ENCODE assay signal across 16 cellular contexts in genomic region chr19:48560095-48560530, GRCh38. TPM values are rescaled to one million over a fixed set of nuclear protein-coding genes. Genes with fewer than 3 reads are reported as not detected.
DNase-seq lines count a peak whose midpoint lies in the region; ATAC-seq, FAIRE-seq and TF ChIP-seq lines count a peak whose summit lies in the region.
"Had no signal": no experiment of that assay in that cellular context is flagged by ENCODE, and none has a peak within 500 bp of the region (broad histone marks: within the 10 kb centered on the region; RNA-seq: fewer than 3 reads in every experiment).

No MANE protein-coding gene starts in this region.

- WGBS in A549 (ENCODE audit: missing lambda C conversion rate) = 85% methylated on average over 6 of the region's 6 CpGs

- no peak overlapping the region for H3K4me3 ChIP-seq in A549
- no peak overlapping the region for H3K4me3 ChIP-seq in NB4 (ENCODE audit: low read depth, low read length)
- H3K4me3 ChIP-seq in choroid plexus epithelial cell (ENCODE audit: low read depth, low read length) = no peak overlapping the region
- H3K4me3 ChIP-seq: adrenal gland, cardiac muscle cell, ovary had no signal

- H3K4me2 ChIP-seq in A549 = no peak overlapping the region

- no peak overlapping the region for H3K27ac Mint-ChIP-seq in T-helper 2 cell treated with Interferon-gamma antibody and Interleukin-4, amounts not matched to agents 5 μg/mL and 100 μg/mL, for 36 hours
- H3K27ac Mint-ChIP-seq: activated T-helper 1 cell treated with anti-CD3 and anti-CD28 coated beads, Interleukin-12 subunit alpha, Interleukin-12 subunit beta, Interleukin-2, Interleukin-4 antibody, amounts not matched to agents 30 ng/mL and 10 ng/mL and 1 ng/mL, durations not matched to agents 14 hours and 24 hours and 36 hours had no signal

- H3K9me3 Mint-ChIP-seq in T-helper 2 cell treated with Interferon-gamma antibody and Interleukin-4, amounts not matched to agents 5 μg/mL and 100 μg/mL, for 36 hours = no peaks in the 10 kb centered on the region
- H3K9me3 Mint-ChIP-seq: activated T-helper 1 cell treated with anti-CD3 and anti-CD28 coated beads, Interleukin-12 subunit alpha, Interleukin-12 subunit beta, Interleukin-2, Interleukin-4 antibody, amounts not matched to agents 30 ng/mL and 10 ng/mL and 1 ng/mL, durations not matched to agents 14 hours and 24 hours and 36 hours had no signal

- TF ChIP-seq RAD21 in A549 (conservative IDR thresholded peaks at IDR 0.05 in 1 of 2, IDR thresholded peaks at IDR 0.05 in 1 of 2) = peak; percentile 64 to 79

- no peaks in the 10 kb centered on the region for H3K4me1 Mint-ChIP-seq in T-helper 2 cell treated with Interferon-gamma antibody and Interleukin-4, amounts not matched to agents 5 μg/mL and 100 μg/mL, for 36 hours (ENCODE audit: low read depth)

- TF ChIP-seq POLR2A in A549 (IDR thresholded peaks at IDR 0.05; ENCODE audit: low read length) (no peak), NB4 (IDR thresholded peaks at IDR 0.05; ENCODE audit: extremely low read depth, insufficient read length) (no peak)

- POLR2A ChIA-PET in A549 (lab: Yijun Ruan, JAX) = interaction anchor here (2.7 kb wide), 1 partner anchor 8 kb away, joined by 17 read pairs; no protein-coding TSS in a partner anchor

- H3K4me3 Mint-ChIP-seq in T-helper 2 cell treated with Interferon-gamma antibody and Interleukin-4, amounts not matched to agents 5 μg/mL and 100 μg/mL, for 36 hours = no peak overlapping the region
- H3K4me3 Mint-ChIP-seq: activated T-helper 1 cell treated with anti-CD3 and anti-CD28 coated beads, Interleukin-12 subunit alpha, Interleukin-12 subunit beta, Interleukin-2, Interleukin-4 antibody, amounts not matched to agents 30 ng/mL and 10 ng/mL and 1 ng/mL, durations not matched to agents 14 hours and 24 hours and 36 hours had no signal

- no peaks in the 10 kb centered on the region for H3K9me3 ChIP-seq in A549
- H3K9me3 ChIP-seq: adrenal gland, ovary had no signal

- no peaks in the 10 kb centered on the region for H3K36me3 Mint-ChIP-seq in T-helper 2 cell treated with Interferon-gamma antibody and Interleukin-4, amounts not matched to agents 5 μg/mL and 100 μg/mL, for 36 hours (ENCODE audit: low read depth)

- TF ChIP-seq CTCF in A549 (IDR thresholded peaks at IDR 0.05) (peak; percentile 45), NB4 (IDR thresholded peaks at IDR 0.05; ENCODE audit: low read depth, low read length) (peak; percentile 57), choroid plexus epithelial cell (conservative IDR thresholded peaks at IDR 0.05; ENCODE audit: low read depth, low read length) (peak; percentile 16)

- FAIRE-seq in A549 (lab: Jason Lieb, UNC) = no peak

- H3K27ac ChIP-seq in A549 = peak overlapping the region; percentile 97 to 100
- H3K27ac ChIP-seq: adrenal gland, cardiac muscle cell, ovary had no signal

- H3K4me1 ChIP-seq in A549 = peaks cover 70% of the 10 kb centered on the region

- DNase-seq in A549 (ENCODE audit: low read depth in 1 of 2, low spot score in 1 of 2) (peak in 1 of 2 experiments; percentile 72), EH (ENCODE audit: low read depth) (peak; percentile 29), NB4 (ENCODE audit: low read depth) (peak; percentile 77), choroid plexus epithelial cell (ENCODE audit: low read depth) (no peak), NCI-H146 (lab: John Stamatoyannopoulos, UW) (no peak)
- DNase-seq in T-helper 2 cell treated with Interferon-gamma antibody and Interleukin-4, amounts not matched to agents 5 μg/mL and 100 μg/mL, for 36 hours (ENCODE audit: low spot score) = no peak
- DNase-seq in activated CD4-positive, alpha-beta T cell treated with anti-CD3 and anti-CD28 coated beads for 1 hour = no peak
- DNase-seq: adrenal gland; effector CD8-positive, alpha-beta T cell; left cardiac atrium; ovary; stimulated activated CD4-positive, alpha-beta T cell treated with anti-CD3 and anti-CD28 coated beads, Interleukin-4, amount 100 ng/mL, for 24 hours; stimulated activated CD8-positive, alpha-beta memory T cell treated with anti-CD3 and anti-CD28 coated beads, Interleukin-4, amount 100 ng/mL, for 48 hours had no signal

- TF ChIP-seq EP300 in A549 (IDR thresholded peaks at IDR 0.05) = no peak

- CTCF ChIA-PET in A549 (lab: Yijun Ruan, JAX) = interaction anchor here (0.6 to 14.9 kb wide), 16 partner anchors 8 to 1010 kb away, joined by 3 to 100 read pairs (median 5); no protein-coding TSS in a partner anchor

- peaks cover 5% of the 10 kb centered on the region for H3K27me3 Mint-ChIP-seq in T-helper 2 cell treated with Interferon-gamma antibody and Interleukin-4, amounts not matched to agents 5 μg/mL and 100 μg/mL, for 36 hours (ENCODE audit: low read depth)

- no peak for ATAC-seq in A549
- no peak for ATAC-seq in HG03460 (IDR thresholded peaks at IDR 0.05; ENCODE audit: unreplicated experiment)
- ATAC-seq: left cardiac atrium had no signal

TF ChIP-seq in A549, 52 proteins besides CTCF, POLR2A, EP300 and RAD21:
- TF ChIP-seq CHD4 (IDR thresholded peaks at IDR 0.05; ENCODE audit: borderline replicate concordance) (peak; percentile 88; the same call in 1 of the 2 replicates), MAFK (IDR thresholded peaks at IDR 0.05; ENCODE audit: partially characterized antibody) (peak; percentile 95), NR3C1 (IDR thresholded peaks at IDR 0.05) (no peak), JUNB (IDR thresholded peaks at IDR 0.05) (no peak), HDAC2 (IDR thresholded peaks at IDR 0.05) (peak; percentile 89), RCOR1 (IDR thresholded peaks at IDR 0.05; ENCODE audit: low read depth, low read length) (peak; percentile 87; the same call in 1 of the 2 replicates), EHMT2 (IDR thresholded peaks at IDR 0.05; ENCODE audit: low read depth) (no peak), HOXB13 (CRISPR knock-in tag; IDR thresholded peaks at IDR 0.05; ENCODE audit: low read depth) (no peak), CEBPB (IDR thresholded peaks at IDR 0.05) (no peak), CBX2 (IDR thresholded peaks at IDR 0.05; ENCODE audit: borderline replicate concordance, low read depth) (no peak), SMC3 (IDR thresholded peaks at IDR 0.05) (peak; percentile 70), KDM1A (IDR thresholded peaks at IDR 0.05; ENCODE audit: low read depth) (peak; percentile 96; the same call in 1 of the 2 replicates), JUN (IDR thresholded peaks at IDR 0.05) (peak in 1 of 2 experiments; percentile 36; a peak in 1 of 5 replicates), ESRRA (IDR thresholded peaks at IDR 0.05; ENCODE audit: borderline replicate concordance, low read length) (no peak)

RNA-seq across cellular contexts. Expression of gene SULT2B1, which starts 8.1 kb away (rescaled TPM):
- polyA plus RNA-seq in A549 (2011; rRNA removed) = 22.2 and 22.4 TPM in 2 replicates
- polyA plus RNA-seq in A549 (2012; cell fraction: cytosol; rRNA removed) = 31.5 and 41.0 TPM in 2 replicates
- polyA plus RNA-seq in A549 (2012; cell fraction: nucleus; rRNA removed) = 23.6 and 29.0 TPM in 2 replicates
- polyA plus RNA-seq in A549 (2017; fragmentation: RNase III; extraction: RNeasy Plus Mini Kit Qiagen cat#74134 plus additional on column Dnase treatment) = 30.1 to 36.5 TPM (median 34.3 TPM) in 3 replicates
- 26.5 and 28.7 TPM in 2 replicates for polyA minus RNA-seq in A549 (2011; rRNA and poly(A)+ RNA removed)

RNA-seq across cellular contexts. Expression of gene SPACA4, which starts 46.4 kb away (rescaled TPM):
- polyA plus RNA-seq in A549 (2011; rRNA removed) = 0.08 and 0.09 TPM in 2 replicates
- polyA plus RNA-seq in A549 (2012; cell fraction: cytosol; rRNA removed) = 0.08 and 0.16 TPM in 2 replicates
- 0.24 and 0.60 TPM in 2 replicates for polyA plus RNA-seq in A549 (2012; cell fraction: nucleus; rRNA removed)
- 0.12 to 0.13 TPM in 2 of 3 replicates, not detected in the other for polyA plus RNA-seq in A549 (2017; fragmentation: RNase III; extraction: RNeasy Plus Mini Kit Qiagen cat#74134 plus additional on column Dnase treatment)
- polyA minus RNA-seq in A549 (2011; rRNA and poly(A)+ RNA removed) = 0.39 TPM in 1 of 2 replicates, not detected in the other
- polyA plus RNA-seq: adrenal gland, cardiac muscle cell, ovary had no signal

RNA-seq across cellular contexts. Expression of gene LMTK3, which starts 48.5 kb away (rescaled TPM):
- polyA plus RNA-seq in A549 (2011; rRNA removed) (0.62 and 0.95 TPM in 2 replicates), A549 (2017; fragmentation: RNase III; extraction: RNeasy Plus Mini Kit Qiagen cat#74134 plus additional on column Dnase treatment) (4.6 to 6.1 TPM (median 5.6 TPM) in 3 replicates)
- 2.6 and 3.8 TPM in 2 replicates for polyA plus RNA-seq in A549 (2012; cell fraction: cytosol; rRNA removed)
- polyA plus RNA-seq in A549 (2012; cell fraction: nucleus; rRNA removed) = 9.6 and 11.7 TPM in 2 replicates
- polyA minus RNA-seq in A549 (2011; rRNA and poly(A)+ RNA removed) = 0.45 and 0.54 TPM in 2 replicates

RNA-seq across cellular contexts. Expression of gene FAM83E, which starts 54.8 kb away (rescaled TPM):
- polyA plus RNA-seq in A549 (2011; rRNA removed) (0.16 and 0.45 TPM in 2 replicates), A549 (2017; fragmentation: RNase III; extraction: RNeasy Plus Mini Kit Qiagen cat#74134 plus additional on column Dnase treatment) (0.24 to 0.45 TPM (median 0.41 TPM) in 3 replicates)
- 0.13 and 0.25 TPM in 2 replicates for polyA plus RNA-seq in A549 (2012; cell fraction: cytosol; rRNA removed)
- 0.29 and 0.73 TPM in 2 replicates for polyA plus RNA-seq in A549 (2012; cell fraction: nucleus; rRNA removed)
- polyA minus RNA-seq in A549 (2011; rRNA and poly(A)+ RNA removed) = 0.45 and 0.73 TPM in 2 replicates
- polyA plus RNA-seq: cardiac muscle cell had no signal

RNA-seq across cellular contexts. Expression of gene RPL18, which starts 58.9 kb away (rescaled TPM):
- polyA plus RNA-seq in A549 (2011; rRNA removed) = 1,390 and 1,780 TPM in 2 replicates
- polyA plus RNA-seq in A549 (2012; cell fraction: cytosol; rRNA removed) = 2,689 and 2,957 TPM in 2 replicates
- polyA plus RNA-seq in A549 (2012; cell fraction: nucleus; rRNA removed) = 2,348 and 2,474 TPM in 2 replicates
- polyA plus RNA-seq in A549 (2017; fragmentation: RNase III; extraction: RNeasy Plus Mini Kit Qiagen cat#74134 plus additional on column Dnase treatment) = 2,568 to 2,696 TPM (median 2,647 TPM) in 3 replicates
- 793 and 1,174 TPM in 2 replicates for polyA minus RNA-seq in A549 (2011; rRNA and poly(A)+ RNA removed)

Comparison
In these comparisons a context has a peak if more than half of its experiments do, and no peak if none do; other contexts are left out.
1. DNase-seq: peak in EH (single experiment) and NB4 (single experiment); none in choroid plexus epithelial cell (single experiment), NCI-H146 (single experiment), T-helper 2 cell treated with Interferon-gamma antibody and Interleukin-4, amounts not matched to agents 5 μg/mL and 100 μg/mL, for 36 hours (single experiment) and activated CD4-positive, alpha-beta T cell treated with anti-CD3 and anti-CD28 coated beads for 1 hour (single experiment).
2. Peak in every context shown above with its lines, with median percentiles within 50 percentile points of each other: CTCF ChIP-seq.